Comparison of ENCODE assay signal across 8 cellular contexts in the genomic region with DNA sequence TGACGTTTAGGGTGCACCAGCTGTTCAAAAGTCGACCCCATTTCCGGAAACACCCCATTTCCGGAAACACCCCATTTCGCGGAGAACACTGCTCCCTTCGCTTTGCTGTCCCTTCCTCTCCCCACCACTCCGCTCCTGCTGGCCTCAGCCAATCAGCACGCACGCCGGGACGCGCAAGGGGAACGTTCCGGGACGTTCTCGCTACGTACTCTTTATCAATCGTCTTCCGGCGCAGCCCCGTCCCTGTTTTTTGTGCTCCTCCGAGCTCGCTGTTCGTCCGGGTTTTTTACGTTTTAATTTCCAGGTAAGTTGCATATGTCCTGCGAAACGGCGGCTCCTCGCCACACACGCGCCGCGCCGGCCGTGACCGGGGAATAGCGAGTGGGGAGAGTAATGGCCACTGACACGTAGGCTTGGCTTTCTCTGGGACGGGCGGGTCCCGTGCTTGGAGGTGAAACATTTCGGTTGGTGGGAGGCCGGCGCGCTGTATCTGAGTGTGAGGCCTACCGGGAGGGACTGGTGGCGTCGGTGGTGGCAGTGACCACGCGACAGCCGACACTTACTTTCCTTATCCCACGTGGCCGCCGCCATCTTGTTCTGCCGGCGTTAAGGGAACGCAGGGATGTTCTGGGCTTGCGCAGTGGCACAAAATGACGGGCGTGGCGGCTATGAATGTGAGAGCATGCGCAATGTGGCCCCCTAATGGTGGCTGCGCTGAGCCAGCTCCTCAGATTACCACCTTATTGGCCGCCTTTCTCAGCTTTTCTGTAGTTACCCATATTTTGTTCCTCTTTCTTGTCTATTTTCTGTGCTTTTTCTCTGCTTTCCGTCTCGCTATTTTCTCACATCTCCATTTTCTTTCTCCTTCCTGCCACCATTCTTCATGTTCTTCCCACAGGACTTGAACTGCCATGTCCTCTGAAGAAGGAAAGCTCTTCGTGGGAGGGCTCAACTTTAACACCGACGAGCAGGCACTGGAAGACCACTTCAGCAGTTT. TPM values are rescaled to one million over a fixed set of nuclear protein-coding genes. Genes with fewer than 3 reads are reported as not detected.
DNase-seq lines count a peak whose midpoint lies in the region; ATAC-seq, FAIRE-seq and TF ChIP-seq lines count a peak whose summit lies in the region.

A gene (plus strand): TSS at position 215 of the 997 bp plus-strand sequence. CDS start 697 bp downstream, at position 912.

- CTCF ChIA-PET in mammary epithelial cell (lab: Charles Lee; ENCODE audit: low non-redundant PET), result no interaction called here

- BruUV-seq in mammary epithelial cell (replicated peaks; lab: Mats Ljungman, UMichigan), result TSS peak; percentile 62

- H4K20me1 ChIP-seq in mammary epithelial cell (ENCODE audit: insufficient read depth, low read length), result no peaks in the 10 kb centered on the region

- intact Hi-C loops in mammary epithelial cell (cut with micrococcal nuclease), result loop anchor here (1.0 kb wide), 1 partner anchor 23 kb away; a partner anchor contains a TSS

- DNase-seq in AG09309 (ENCODE audit: low read depth) (peak; percentile 69), NCI-H2227 treated with DMSO at 0.1 percent for 48 hours (lab: John Stamatoyannopoulos, UW) (peak; percentile 97), mammary epithelial cell (peak; percentile 88), iPS-NIHi7 (ENCODE audit: extremely low spot score) (peak; percentile 85), small intestine (peak; percentile 93)

- peaks cover 26% of the 10 kb centered on the region for H3K79me2 ChIP-seq in mammary epithelial cell (ENCODE audit: insufficient read depth, low read length)

- no peaks in the 10 kb centered on the region for H3K9me3 ChIP-seq in mammary epithelial cell (replicated peaks; ENCODE audit: insufficient read depth, low read length)
- H3K9me3 ChIP-seq in small intestine (ENCODE audit: control insufficient read depth, low read depth), result no peaks in the 10 kb centered on the region

- peak; percentile 89 for ATAC-seq in GM18907 (IDR thresholded peaks at IDR 0.05; ENCODE audit: unreplicated experiment)
- ATAC-seq in HG03159 (IDR thresholded peaks at IDR 0.05; ENCODE audit: unreplicated experiment), result peak; percentile 88

- H3K27ac ChIP-seq in mammary epithelial cell (ENCODE audit: insufficient read depth, low read depth, low read length), result peak within 1 kb of the TSS; percentile 85
- peak within 1 kb of the TSS; percentile 89 to 97 for H3K27ac ChIP-seq in small intestine (ENCODE audit: low read depth in 1 of 2, low read length in 1 of 2)

- WGBS in mammary epithelial cell (ENCODE audit: low coverage, missing lambda C conversion rate), result 25% methylated on average over 45 of the region's 71 CpGs
- 1 to 44% (median 11%) methylated on average over 57 to 71 of the region's 71 CpGs for WGBS in small intestine, 3 donors

- TF ChIP-seq CTCF in AG09309 (IDR thresholded peaks at IDR 0.05; ENCODE audit: control insufficient read depth, insufficient read depth, low read depth, low read length, missing control alignments) (peak; percentile 45), WI38 (IDR thresholded peaks at IDR 0.05; ENCODE audit: low read depth, low read length) (no peak), mammary epithelial cell (conservative IDR thresholded peaks at IDR 0.05 in 1 of 2, IDR thresholded peaks at IDR 0.05 in 1 of 2; ENCODE audit: extremely low read depth in 1 of 2, insufficient read depth in 1 of 2, low read depth in 1 of 2, low read length in 2 of 2) (peak; percentile 5 to 39)

- H3K9ac ChIP-seq in mammary epithelial cell (ENCODE audit: insufficient read depth, low read length), result peak within 1 kb of the TSS; percentile 87

- dilution Hi-C loops in mammary epithelial cell (cut with HindIII; ENCODE audit: low sequenced_read_pairs), result no loop called here

- H3K27me3 ChIP-seq in mammary epithelial cell (ENCODE audit: insufficient read depth, low read length) (no peaks in the 10 kb centered on the region), small intestine (ENCODE audit: control insufficient read depth in 2 of 2, insufficient read depth in 2 of 2, low read length in 2 of 2) (no peaks in the 10 kb centered on the region)

- no peak for FAIRE-seq in small intestine (lab: Jason Lieb, UNC)

- H3K4me2 ChIP-seq in mammary epithelial cell (ENCODE audit: insufficient read depth, low read depth, low read length), result peak within 1 kb of the TSS; percentile 87

- H3K4me1 ChIP-seq in mammary epithelial cell (ENCODE audit: insufficient read depth, low read length) (peaks cover 20% of the 10 kb centered on the region), small intestine (ENCODE audit: control insufficient read depth in 2 of 2, insufficient read depth in 1 of 2, low read depth in 1 of 2, low read length in 1 of 2) (no peaks in the 10 kb centered on the region)

- in situ Hi-C loops in mammary epithelial cell (cut with MboI; ENCODE audit: low sequenced_read_pairs in 2 of 2), result no loop called here

- H3K4me3 ChIP-seq in AG09309 (ENCODE audit: control insufficient read depth, low read depth, low read length) (peak within 1 kb of the TSS; percentile 76), WI38 (ENCODE audit: low read depth, low read length) (peak within 1 kb of the TSS; percentile 67), mammary epithelial cell (replicated peaks in 1 of 3; ENCODE audit: insufficient read depth in 1 of 3, low read depth in 2 of 3, low read length in 3 of 3) (peak within 1 kb of the TSS; percentile 83 to 86 (median 86)), small intestine (ENCODE audit: low read depth in 1 of 2, low read length in 2 of 2) (peak within 1 kb of the TSS; percentile 48 to 51)

- H3K36me3 ChIP-seq in mammary epithelial cell (ENCODE audit: insufficient read depth, low read length) (peaks cover 15% of the 10 kb centered on the region), small intestine (ENCODE audit: control insufficient read depth in 2 of 2, insufficient read depth in 2 of 2, low read length in 2 of 2) (peaks cover 0 to 2% of the 10 kb centered on the region in 2 donors)

- peak within 1 kb of the TSS; percentile 91 for H2AFZ ChIP-seq in mammary epithelial cell (ENCODE audit: low read depth, low read length)

RNA-seq across cellular contexts. Expression of the gene that starts here (rescaled TPM):
- 100 to 1,000 TPM; 246 to 289 TPM for total RNA-seq in mammary epithelial cell
- polyA plus RNA-seq in mammary epithelial cell, result 212 TPM
- 215 TPM for polyA minus RNA-seq in mammary epithelial cell
- 100 to 1,000 TPM in 2 of 3 donors, 10 to 100 TPM in 1; 87.9 to 186 (median 160) TPM for polyA plus RNA-seq in small intestine

Comparison
In these comparisons a context has a peak if more than half of its experiments do, and no peak if none do; other contexts are left out.
1. Peak in every context shown above with its lines: DNase-seq, ATAC-seq, H3K4me3 ChIP-seq and H3K27ac ChIP-seq.